Comparison of ENCODE assay signal across 23 cellular contexts in the genomic region with DNA sequence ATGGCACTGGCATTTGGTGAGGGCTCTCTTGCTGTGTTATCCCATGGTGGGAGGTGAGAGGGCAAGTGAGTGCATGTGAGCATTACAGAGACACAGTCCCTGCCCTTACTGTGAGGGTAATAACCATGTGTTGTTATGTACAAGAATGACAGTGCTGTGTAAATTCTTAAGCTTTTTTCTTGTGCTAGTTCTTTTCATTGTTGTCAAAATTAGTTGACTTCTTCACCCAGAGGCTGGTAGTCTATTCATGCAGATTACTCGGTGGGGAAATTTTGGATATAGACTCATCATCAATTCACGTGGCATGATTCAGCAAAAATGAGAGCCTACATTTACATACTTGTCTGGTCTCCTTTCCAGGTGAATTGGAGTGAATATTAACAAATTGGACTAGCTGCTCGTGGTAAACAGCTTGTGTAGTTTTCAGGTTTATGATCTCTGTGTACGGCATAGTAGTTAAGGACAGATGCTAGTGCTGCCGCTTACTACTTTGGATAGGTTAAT. TPM values are rescaled to one million over a fixed set of nuclear protein-coding genes. Genes with fewer than 3 reads are reported as not detected.
DNase-seq lines count a peak whose midpoint lies in the region; ATAC-seq, FAIRE-seq and TF ChIP-seq lines count a peak whose summit lies in the region.
"Had no signal": no experiment of that assay in that cellular context is flagged by ENCODE, and none has a peak within 500 bp of the region (broad histone marks: within the 10 kb centered on the region; RNA-seq: fewer than 3 reads in every experiment).

No MANE protein-coding gene starts in this region.

- H3K4me3 ChIP-seq in GM23248 (no peak overlapping the region), GM12878 (no peak overlapping the region), mesenchymal stem cell (ENCODE audit: insufficient read depth in 1 of 2, low read depth in 1 of 2, low read length in 2 of 2) (no peak overlapping the region)
- H3K4me3 ChIP-seq: adrenal gland, lower lobe of right lung, pancreas, spleen had no signal

- H4K91ac ChIP-seq in mesenchymal stem cell (ENCODE audit: low read length), result no peak overlapping the region

- no peak overlapping the region for H2AFZ ChIP-seq in GM23248
- H2AFZ ChIP-seq in GM12878 (ENCODE audit: control insufficient read depth, low read depth, low read length), result no peak overlapping the region
- H2AFZ ChIP-seq in mesenchymal stem cell (ENCODE audit: low read depth, low read length), result no peak overlapping the region

- DNase-seq in Caki2 (ENCODE audit: low read depth) (peak; percentile 88), GM23248 (peak; percentile 44), GM12878 (ENCODE audit: low read depth, low spot score) (no peak), mesenchymal stem cell (no peak), NCI-H2081 (lab: John Stamatoyannopoulos, UW) (no peak)
- DNase-seq in effector CD4-positive, alpha-beta T cell, result no peak
- no peak for DNase-seq in activated T-cell treated with anti-CD3 and anti-CD28 coated beads, Interleukin-2, amount 50 U/mL, for 72 hours
- DNase-seq: activated CD4-positive, alpha-beta T cell treated with anti-CD3 and anti-CD28 coated beads for 36 hours; activated gamma-delta T cell treated with Interleukin-2 at 50 U/mL for 16 hours; activated T-cell treated with anti-CD3 and anti-CD28 coated beads for 4 hours; adrenal gland; head of caudate nucleus; lower lobe of right lung; NCI-H446 treated with DMSO at 0.1 percent for 48 hours; OCI-M1; pancreas; spleen; T-helper 2 cell had no signal

- no peak for TF ChIP-seq RAD21 in GM12878 (IDR thresholded peaks at IDR 0.05; ENCODE audit: insufficient read depth, low read depth, low read length)

- H3K4me1 Mint-ChIP-seq in activated T-cell treated with anti-CD3 and anti-CD28 coated beads, Interleukin-2, amount 50 U/mL, for 72 hours (ENCODE audit: low read depth), result peaks cover 3% of the 10 kb centered on the region

- H2BK12ac ChIP-seq in mesenchymal stem cell (ENCODE audit: low read length in 2 of 2), result no peak overlapping the region

- H3K9me2 ChIP-seq in GM23248 (ENCODE audit: insufficient read depth), result no peaks in the 10 kb centered on the region

- H3K27me3 Mint-ChIP-seq in activated T-cell treated with anti-CD3 and anti-CD28 coated beads, Interleukin-2, amount 50 U/mL, for 72 hours (ENCODE audit: low read depth), result no peaks in the 10 kb centered on the region
- H3K27me3 Mint-ChIP-seq: activated CD4-positive, alpha-beta T cell treated with anti-CD3 and anti-CD28 coated beads for 36 hours; brain; type B pancreatic cell had no signal

- no peak overlapping the region for H3K23ac ChIP-seq in mesenchymal stem cell (ENCODE audit: low read length in 2 of 2)

- SMC1A ChIA-PET in GM12878 (lab: Charles Lee; ENCODE audit: uncharacterized antibody, unreplicated experiment), result interaction anchor here (0.8 to 1.5 kb wide), 2 partner anchors 10 to 48 kb away, joined by 3 to 5 read pairs; no protein-coding TSS in a partner anchor

- no peak overlapping the region for H3K18ac ChIP-seq in mesenchymal stem cell (ENCODE audit: low read depth in 1 of 2, low read length in 2 of 2)

- BruUV-seq in GM12878 (replicated peaks; lab: Mats Ljungman, UMichigan), result no TSS peak

- intact Hi-C loops in GM12878 (cut with micrococcal nuclease; ENCODE audit: unreplicated experiment), result no loop called here

- peaks cover 2 to 3% of the 10 kb centered on the region in 2 donors for H3K36me3 Mint-ChIP-seq in activated T-cell treated with anti-CD3 and anti-CD28 coated beads, Interleukin-2, amount 50 U/mL, for 72 hours (ENCODE audit: insufficient read depth in 2 of 2)

- FAIRE-seq in GM12878 (lab: Jason Lieb, UNC), result no peak
- FAIRE-seq: D721Med, pancreas had no signal

- H3F3A ChIP-seq in GM23248 (ENCODE audit: insufficient read depth), result peaks cover 26% of the 10 kb centered on the region

- no peak overlapping the region for H3K14ac ChIP-seq in mesenchymal stem cell (ENCODE audit: low read length in 2 of 2)

- H3K9ac ChIP-seq in GM23248 (no peak overlapping the region), GM12878 (ENCODE audit: control insufficient read depth, insufficient read depth, low read length) (no peak overlapping the region), mesenchymal stem cell (ENCODE audit: low read length) (no peak overlapping the region)

- H3K9me3 Mint-ChIP-seq in activated T-cell treated with anti-CD3 and anti-CD28 coated beads, Interleukin-2, amount 50 U/mL, for 72 hours, result no peaks in the 10 kb centered on the region
- H3K9me3 Mint-ChIP-seq: type B pancreatic cell had no signal

- H2AK5ac ChIP-seq in mesenchymal stem cell (ENCODE audit: low read length, severe bottlenecking), result no peak overlapping the region

- no peak overlapping the region for H3K4ac ChIP-seq in mesenchymal stem cell (ENCODE audit: low read depth in 1 of 2, low read length in 2 of 2)

- no peak overlapping the region for H4K8ac ChIP-seq in mesenchymal stem cell (ENCODE audit: low read length)

- WGBS in GM23248 (ENCODE audit: low coverage in 1 of 2, low lambda C conversion rate in 2 of 2, missing lambda C conversion rate in 2 of 2), 2 experiments, result 78 to 83% methylated on average over 5 of the region's 5 CpGs
- WGBS in GM12878 (ENCODE audit: insufficient coverage, insufficient replicate concordance, low lambda C conversion rate, missing lambda C conversion rate), result 80% methylated on average over 5 of the region's 5 CpGs
- 95% methylated on average over 5 of the region's 5 CpGs for WGBS in mesenchymal stem cell

- H3K27me3 ChIP-seq in GM23248 (replicated peaks; ENCODE audit: insufficient read depth), result no peaks in the 10 kb centered on the region
- H3K27me3 ChIP-seq in GM12878 (replicated peaks in 1 of 2; ENCODE audit: control insufficient read depth in 2 of 2, insufficient read depth in 2 of 2, low read length in 1 of 2), result no peaks in the 10 kb centered on the region
- no peaks in the 10 kb centered on the region for H3K27me3 ChIP-seq in mesenchymal stem cell (ENCODE audit: control insufficient read depth in 1 of 2, insufficient read depth in 1 of 2, low read length in 2 of 2)
- H3K27me3 ChIP-seq: adrenal gland, pancreas, spleen had no signal

- TF ChIP-seq CTCF in GM12878 (IDR thresholded peaks at IDR 0.05 in 2 of 3, conservative IDR thresholded peaks at IDR 0.05 in 1 of 3; ENCODE audit: control insufficient read depth in 2 of 3, extremely low read depth in 1 of 3, insufficient read depth in 1 of 3, low read depth in 3 of 3, low read length in 3 of 3), result no peak

- H3K79me2 ChIP-seq in GM23248 (ENCODE audit: insufficient read depth) (peaks cover 93% of the 10 kb centered on the region), GM12878 (ENCODE audit: control insufficient read depth, insufficient read depth, low read length) (peaks cover 12% of the 10 kb centered on the region)

- RAD21 ChIA-PET in GM12878 (lab: Charles Lee; ENCODE audit: unreplicated experiment), result interaction anchor here (1.4 kb wide), 2 partner anchors 10 to 46 kb away, joined by 3 to 4 read pairs; no protein-coding TSS in a partner anchor

- no peak for TF ChIP-seq POLR2A in GM12878 (IDR thresholded peaks at IDR 0.05; ENCODE audit: low read depth, low read length)

- H3K4me2 ChIP-seq in GM23248 (ENCODE audit: unreplicated experiment), result no peak overlapping the region
- H3K4me2 ChIP-seq in GM12878 (ENCODE audit: control insufficient read depth, insufficient read depth), result no peak overlapping the region
- no peak overlapping the region for H3K4me2 ChIP-seq in mesenchymal stem cell (ENCODE audit: low read length, poor library complexity, severe bottlenecking)

- H3K4me1 ChIP-seq in GM23248 (ENCODE audit: insufficient read depth) (peaks cover 38% of the 10 kb centered on the region), GM12878 (ENCODE audit: control insufficient read depth, insufficient read depth, low read length) (no peaks in the 10 kb centered on the region), mesenchymal stem cell (ENCODE audit: control insufficient read depth, insufficient read depth, low read depth, low read length) (peaks cover 9% of the 10 kb centered on the region)
- H3K4me1 ChIP-seq: lower lobe of right lung had no signal

- no peak overlapping the region for H3K4me3 Mint-ChIP-seq in activated T-cell treated with anti-CD3 and anti-CD28 coated beads, Interleukin-2, amount 50 U/mL, for 72 hours
- H3K4me3 Mint-ChIP-seq: activated CD4-positive, alpha-beta T cell treated with anti-CD3 and anti-CD28 coated beads for 36 hours; brain; type B pancreatic cell had no signal

- H3K36me3 ChIP-seq in GM23248 (ENCODE audit: low read depth) (peaks cover 20% of the 10 kb centered on the region), GM12878 (ENCODE audit: control insufficient read depth in 2 of 2, insufficient read depth in 2 of 2, low read length in 1 of 2) (peaks cover 4 to 12% of the 10 kb centered on the region in 2 experiments; a peak in 3 of 4 replicates), mesenchymal stem cell (ENCODE audit: control insufficient read depth in 1 of 2, insufficient read depth in 2 of 2, low read depth in 1 of 2, low read length in 2 of 2) (peaks cover 6 to 54% of the 10 kb centered on the region in 2 experiments)
- H3K36me3 ChIP-seq: adrenal gland had no signal

- ATAC-seq in GM12878, result peak; percentile 15; the same call in 1 of the 3 replicates
- ATAC-seq in activated T-cell treated with anti-CD3 and anti-CD28 coated beads, Interleukin-2, amount 50 U/mL, for 72 hours (replicated peaks in 1 of 2), result no peak
- ATAC-seq: activated CD4-positive, alpha-beta T cell treated with anti-CD3 and anti-CD28 coated beads for 36 hours; lower lobe of right lung; pancreas; Right ventricle myocardium inferior had no signal

- no peak overlapping the region for H3K27ac Mint-ChIP-seq in activated T-cell treated with anti-CD3 and anti-CD28 coated beads, Interleukin-2, amount 50 U/mL, for 72 hours
- H3K27ac Mint-ChIP-seq: activated CD4-positive, alpha-beta T cell treated with anti-CD3 and anti-CD28 coated beads for 36 hours; type B pancreatic cell had no signal

- no peak overlapping the region for H2BK5ac ChIP-seq in mesenchymal stem cell (ENCODE audit: low read depth, low read length, poor library complexity, severe bottlenecking)

- H4K20me1 ChIP-seq in GM23248 (ENCODE audit: insufficient read depth), result peaks cover 9% of the 10 kb centered on the region; the same call in 1 of the 2 replicates
- H4K20me1 ChIP-seq in GM12878 (ENCODE audit: control insufficient read depth, insufficient read depth), result no peaks in the 10 kb centered on the region

- in situ Hi-C loops in Caki2 (cut with HindIII; ENCODE audit: low pct_unique_long_range_greater_than_20kb, low sequenced_read_pairs) (no loop called here), GM23248 (cut with MboI) (no loop called here), GM12878 (cut with MboI) (no loop called here)

- CTCF ChIA-PET in GM12878 (lab: Yijun Ruan, JAX), result interaction anchor here (0.8 kb wide), 1 partner anchor 18 kb away, joined by 3 read pairs; no protein-coding TSS in a partner anchor

- no peak for TF ChIP-seq EP300 in GM12878 (IDR thresholded peaks at IDR 0.05; ENCODE audit: borderline replicate concordance in 1 of 2, control insufficient read depth in 1 of 2, low read depth in 2 of 2, low read length in 2 of 2)

- H2BK120ac ChIP-seq in mesenchymal stem cell (ENCODE audit: low read depth, low read length), result no peak overlapping the region

- H3K9me3 ChIP-seq in GM23248 (ENCODE audit: low read depth) (no peaks in the 10 kb centered on the region), GM12878 (replicated peaks; ENCODE audit: control insufficient read depth, insufficient read depth, low read length) (no peaks in the 10 kb centered on the region), mesenchymal stem cell (ENCODE audit: control insufficient read depth, low read length) (no peaks in the 10 kb centered on the region)
- H3K9me3 ChIP-seq: adrenal gland, lower lobe of right lung, pancreas, spleen had no signal

- H3K79me1 ChIP-seq in mesenchymal stem cell (replicated peaks; ENCODE audit: low read length, poor library complexity, severe bottlenecking), result peaks cover 7% of the 10 kb centered on the region

- H2BK15ac ChIP-seq in mesenchymal stem cell (ENCODE audit: low read depth, poor library complexity, severe bottlenecking), result no peak overlapping the region

- POLR2A ChIA-PET in GM12878 (lab: Charles Lee), result interaction anchor here (0.5 kb wide), 1 partner anchor 405 kb away, joined by 3 read pairs; no protein-coding TSS in a partner anchor

- peak overlapping the region; percentile 16; the same call in 1 of the 2 replicates for H3K27ac ChIP-seq in GM23248
- H3K27ac ChIP-seq in GM12878 (ENCODE audit: control insufficient read depth, insufficient read depth), result no peak overlapping the region
- H3K27ac ChIP-seq in mesenchymal stem cell (ENCODE audit: low read length, poor library complexity, severe bottlenecking), result peak overlapping the region; percentile 87
- H3K27ac ChIP-seq: C4-2B, lower lobe of right lung, pancreas, spleen had no signal

RNA-seq across cellular contexts. Expression of a gene that starts 49.3 kb away (rescaled TPM):
- 228 and 323 TPM in 2 replicates for total RNA-seq in Caki2 (2014; rRNA removed; shearing (Covaris generic); ENCODE audit: low replicate concordance)
- 108 and 109 TPM in 2 replicates for total RNA-seq in GM23248 (2014; rRNA removed; shearing (Covaris generic))
- polyA plus RNA-seq in GM23248 (2016; fragmentation: Nextera tagmentation; extraction: Ambion mirVana) (211 and 216 TPM in 2 replicates), GM12878 (2011; rRNA removed) (222 and 249 TPM in 2 replicates), GM12878 (2014; fragmentation: Illumina TruSeq; extraction: Trizol) (212 and 252 TPM in 2 replicates), GM12878 (2014; fragmentation: Nextera tagmentation; extraction: Ambion mirVana) (10 to 100 TPM; 29.2 to 68.3 TPM), GM12878 (2014; rRNA removed) (118 TPM in 2 replicates), GM12878 (2016; fragmentation: Nextera tagmentation; extraction: Ambion mirVana) (100 to 1,000 TPM; 199 to 215 TPM)
- 125 and 158 TPM in 2 replicates for total RNA-seq in GM12878 (2013; cell fraction: nucleolus; rRNA removed)
- total RNA-seq in GM12878 (2014; rRNA removed) (43.4 and 44.5 TPM in 2 replicates), GM12878 (2014; rRNA removed; fragmentation: Illumina TruSeq; extraction: Trizol) (76.5 and 80.3 TPM in 2 replicates), GM12878 (2021) (166 and 174 TPM in 2 replicates)
- 47.0 TPM for polyA plus RNA-seq in GM12878 (2011; ENCODE audit: low read depth)
- polyA plus RNA-seq in GM12878 (2011; cell fraction: cytosol; rRNA removed), result 107 and 121 TPM in 2 replicates
- polyA plus RNA-seq in GM12878 (2011; cell fraction: nucleus; rRNA removed), result 55.1 and 55.8 TPM in 2 replicates
- polyA plus RNA-seq in GM12878 (2012), result 106 and 143 TPM in 2 replicates
- polyA minus RNA-seq in GM12878 (2011; rRNA and poly(A)+ RNA removed), result 250 and 380 TPM in 2 replicates
- 60.9 and 72.2 TPM in 2 replicates for polyA minus RNA-seq in GM12878 (2011; cell fraction: cytosol; rRNA and poly(A)+ RNA removed)
- 56.6 and 81.7 TPM in 2 replicates for polyA minus RNA-seq in GM12878 (2011; cell fraction: nucleus; rRNA and poly(A)+ RNA removed)
- 56.6 TPM for polyA plus RNA-seq in mesenchymal stem cell (2013, experiment 1 of 2)
- 60.4 TPM for polyA plus RNA-seq in mesenchymal stem cell (2013, experiment 2 of 2)
- 10 to 100 TPM; 88.7 to 93.9 TPM for total RNA-seq in activated T-cell treated with anti-CD3 and anti-CD28 coated beads, Interleukin-2, amount 50 U/mL, for 72 hours

Comparison
In these comparisons a context has a peak if more than half of its experiments do, and no peak if none do; other contexts are left out.
1. DNase-seq: peak in Caki2 (single experiment) and GM23248 (single experiment); none in GM12878 (single experiment), mesenchymal stem cell (single experiment), effector CD4-positive, alpha-beta T cell (single experiment), activated T-cell treated with anti-CD3 and anti-CD28 coated beads, Interleukin-2, amount 50 U/mL, for 72 hours (0 of 2) and NCI-H2081 (0 of 2).